In genomic region chr2:22995576-22995975, GRCh38 we compare ENCODE assay signal across 15 cellular contexts.
DNase-seq lines count a peak whose midpoint lies in the region; ATAC-seq and TF ChIP-seq lines count a peak whose summit lies in the region.
"Had no signal": no experiment of that assay in that cellular context is flagged by ENCODE, and none has a peak within 500 bp of the region (broad histone marks: within the 10 kb centered on the region; RNA-seq: fewer than 3 reads in every experiment).

No MANE protein-coding gene starts in this region.

- no peak overlapping the region for H3K14ac ChIP-seq in neuronal stem cell (ENCODE audit: low read length)

- no peaks in the 10 kb centered on the region for H3K79me1 ChIP-seq in neuronal stem cell (ENCODE audit: low read depth, low read length)

- CTCF ChIA-PET in PC-9 (lab: Charles Lee), result no interaction called here

- H3K23ac ChIP-seq in neuronal stem cell (ENCODE audit: low read depth, low read length, poor library complexity), result no peak overlapping the region

- no peaks in the 10 kb centered on the region for H3K9me3 ChIP-seq in BE2C
- no peaks in the 10 kb centered on the region for H3K9me3 ChIP-seq in neuronal stem cell (replicated peaks in 1 of 2; ENCODE audit: control insufficient read depth in 2 of 2, insufficient read depth in 1 of 2, low read depth in 1 of 2, low read length in 2 of 2)
- no peaks in the 10 kb centered on the region for H3K9me3 ChIP-seq in PC-9 (ENCODE audit: insufficient read depth, low read depth)
- H3K9me3 ChIP-seq: BLaER1 treated with 17β-estradiol and CSF1 and Interleukin-3, amounts not matched to agents 10 nM and 100 nM had no signal

- H2BK15ac ChIP-seq in neuronal stem cell (ENCODE audit: low read length), result no peak overlapping the region

- H2AK5ac ChIP-seq in neuronal stem cell (ENCODE audit: low read depth, low read length), result peak overlapping the region; percentile 86

- no peak overlapping the region for H2BK120ac ChIP-seq in neuronal stem cell (ENCODE audit: low read depth, low read length)

- H3K4me3 Mint-ChIP-seq in activated T-cell treated with anti-CD3 and anti-CD28 coated beads, Interleukin-2, amount 50 U/mL, for 24 hours, result no peak overlapping the region
- H3K4me3 Mint-ChIP-seq: CD4-positive, CD25-positive, alpha-beta regulatory T cell; H9 had no signal

- DNase-seq in BE2C, result peak; percentile 38
- peak; percentile 84 to 96 for DNase-seq in NCI-H524 (lab: John Stamatoyannopoulos, UW)
- DNase-seq in SK-N-DZ (ENCODE audit: low spot score), result peak; percentile 66
- no peak for DNase-seq in neuronal stem cell (ENCODE audit: low spot score)
- no peak for DNase-seq in activated T-cell treated with anti-CD3 and anti-CD28 coated beads, Interleukin-2, amount 50 U/mL, for 24 hours
- no peak for DNase-seq in PC-9
- DNase-seq: 8988T; AML-193; CD4-positive, CD25-positive, alpha-beta regulatory T cell; DMS79; GOT3; H9 had no signal

- H3K4me2 ChIP-seq in neuronal stem cell (ENCODE audit: insufficient read depth, low read length, poor library complexity, severe bottlenecking) (no peak overlapping the region), PC-9 (no peak overlapping the region)
- H3K4me2 ChIP-seq: BLaER1 treated with 17β-estradiol and CSF1 and Interleukin-3, amounts not matched to agents 10 nM and 100 nM had no signal

- no peak overlapping the region for H3K4ac ChIP-seq in neuronal stem cell (ENCODE audit: low read length)

- WGBS in neuronal stem cell (ENCODE audit: extremely low coverage in 2 of 2, insufficient read length in 2 of 2, insufficient replicate concordance in 1 of 2), 2 donors, result no CpG with 5 or more reads among the region's 3 CpGs

- H3F3A ChIP-seq in PC-9 (ENCODE audit: insufficient read depth, low read depth), result no peaks in the 10 kb centered on the region

- H3K4me1 ChIP-seq in BE2C, result peaks cover 4% of the 10 kb centered on the region
- H3K4me1 ChIP-seq in neuronal stem cell (ENCODE audit: control insufficient read depth in 2 of 2, insufficient read depth in 1 of 2, low read depth in 1 of 2, low read length in 2 of 2), result no peaks in the 10 kb centered on the region
- H3K4me1 ChIP-seq in PC-9 (replicated peaks; ENCODE audit: insufficient read depth), result no peaks in the 10 kb centered on the region
- H3K4me1 ChIP-seq: BLaER1 treated with 17β-estradiol and CSF1 and Interleukin-3, amounts not matched to agents 10 nM and 100 nM had no signal

- H3K4me3 ChIP-seq in BE2C (ENCODE audit: low read depth, low read length), result no peak overlapping the region
- no peak overlapping the region for H3K4me3 ChIP-seq in neuronal stem cell (ENCODE audit: low read length in 2 of 2)
- no peak overlapping the region for H3K4me3 ChIP-seq in PC-9
- H3K4me3 ChIP-seq: BLaER1 treated with 17β-estradiol and CSF1 and Interleukin-3, amounts not matched to agents 10 nM and 100 nM had no signal

- POLR2A ChIA-PET in PC-9 (lab: Charles Lee; ENCODE audit: unreplicated experiment), result no interaction called here

- intact Hi-C loops in PC-9 (cut with micrococcal nuclease; ENCODE audit: unreplicated experiment), result no loop called here

- TF ChIP-seq CTCF in BE2C (IDR thresholded peaks at IDR 0.05; ENCODE audit: low read depth, low read length) (no peak), PC-9 (conservative IDR thresholded peaks at IDR 0.05) (no peak)

- H3K36me3 ChIP-seq in BE2C (no peaks in the 10 kb centered on the region), neuronal stem cell (replicated peaks in 1 of 2; ENCODE audit: control insufficient read depth in 2 of 2, insufficient read depth in 2 of 2, low read length in 2 of 2) (no peaks in the 10 kb centered on the region), PC-9 (ENCODE audit: low read depth) (no peaks in the 10 kb centered on the region)
- H3K36me3 ChIP-seq: BLaER1 treated with 17β-estradiol and CSF1 and Interleukin-3, amounts not matched to agents 10 nM and 100 nM had no signal

- H3K79me2 ChIP-seq in PC-9 (ENCODE audit: low read depth), result no peaks in the 10 kb centered on the region

- BruUV-seq in PC-9 (replicated peaks; lab: Mats Ljungman, UMichigan), result no TSS peak

- no peak for ATAC-seq in HG03521 (IDR thresholded peaks at IDR 0.05; ENCODE audit: unreplicated experiment)
- ATAC-seq: HepG2 had no signal

- no peaks in the 10 kb centered on the region for H3K9me2 ChIP-seq in PC-9 (ENCODE audit: insufficient read depth)

- H4K8ac ChIP-seq in neuronal stem cell (ENCODE audit: low read depth, low read length), result no peak overlapping the region

- no peaks in the 10 kb centered on the region for H3K9me3 Mint-ChIP-seq in activated T-cell treated with anti-CD3 and anti-CD28 coated beads, Interleukin-2, amount 50 U/mL, for 24 hours
- H3K9me3 Mint-ChIP-seq: CD4-positive, CD25-positive, alpha-beta regulatory T cell; H9 had no signal

- no peak overlapping the region for H4K91ac ChIP-seq in neuronal stem cell (ENCODE audit: low read depth, low read length, poor library complexity)

- H3K27me3 Mint-ChIP-seq in activated T-cell treated with anti-CD3 and anti-CD28 coated beads, Interleukin-2, amount 50 U/mL, for 24 hours, result no peaks in the 10 kb centered on the region

- H4K20me1 ChIP-seq in PC-9 (ENCODE audit: insufficient read depth), result no peaks in the 10 kb centered on the region
- H4K20me1 ChIP-seq: BLaER1 treated with 17β-estradiol and CSF1 and Interleukin-3, amounts not matched to agents 10 nM and 100 nM had no signal

- no peak overlapping the region for H2BK12ac ChIP-seq in neuronal stem cell (ENCODE audit: low read length)

- H3K4me1 Mint-ChIP-seq in activated T-cell treated with anti-CD3 and anti-CD28 coated beads, Interleukin-2, amount 50 U/mL, for 24 hours (ENCODE audit: low read depth), result no peaks in the 10 kb centered on the region
- H3K4me1 Mint-ChIP-seq: CD4-positive, CD25-positive, alpha-beta regulatory T cell had no signal

- H3K27ac ChIP-seq in neuronal stem cell (replicated peaks; ENCODE audit: low read length), result no peak overlapping the region
- H3K27ac ChIP-seq in PC-9, result no peak overlapping the region
- H3K27ac ChIP-seq: BLaER1 treated with 17β-estradiol and CSF1 and Interleukin-3, amounts not matched to agents 10 nM and 100 nM had no signal

- no peak overlapping the region for H3K27ac Mint-ChIP-seq in activated T-cell treated with anti-CD3 and anti-CD28 coated beads, Interleukin-2, amount 50 U/mL, for 24 hours
- H3K27ac Mint-ChIP-seq: CD4-positive, CD25-positive, alpha-beta regulatory T cell; H9 had no signal

- H3K36me3 Mint-ChIP-seq in activated T-cell treated with anti-CD3 and anti-CD28 coated beads, Interleukin-2, amount 50 U/mL, for 24 hours (ENCODE audit: low read depth), result no peaks in the 10 kb centered on the region
- H3K36me3 Mint-ChIP-seq: CD4-positive, CD25-positive, alpha-beta regulatory T cell had no signal

- peak overlapping the region; percentile 40 for H3K18ac ChIP-seq in neuronal stem cell (ENCODE audit: low read length)

- no peak overlapping the region for H2BK5ac ChIP-seq in neuronal stem cell (ENCODE audit: low read length)

- H3K9ac ChIP-seq in neuronal stem cell (ENCODE audit: low read depth, low read length, poor library complexity), result peak overlapping the region; percentile 25
- H3K9ac ChIP-seq: BLaER1 treated with 17β-estradiol and CSF1 and Interleukin-3, amounts not matched to agents 10 nM and 100 nM had no signal

- H3K27me3 ChIP-seq in BE2C (no peaks in the 10 kb centered on the region), neuronal stem cell (ENCODE audit: control insufficient read depth in 3 of 3, insufficient read depth in 3 of 3, low read depth in 1 of 3, low read length in 3 of 3) (no peaks in the 10 kb centered on the region), PC-9 (ENCODE audit: insufficient read depth, low read depth) (no peaks in the 10 kb centered on the region)
- H3K27me3 ChIP-seq: BLaER1 treated with 17β-estradiol and CSF1 and Interleukin-3, amounts not matched to agents 10 nM and 100 nM had no signal

- no peak overlapping the region for H2AFZ ChIP-seq in neuronal stem cell (ENCODE audit: low read length)
- no peak overlapping the region for H2AFZ ChIP-seq in PC-9

Comparison
In these comparisons a context has a peak if more than half of its experiments do, and no peak if none do; other contexts are left out.
1. DNase-seq: peak in BE2C (single experiment), NCI-H524 (2 of 2) and SK-N-DZ (single experiment); none in neuronal stem cell (single experiment), activated T-cell treated with anti-CD3 and anti-CD28 coated beads, Interleukin-2, amount 50 U/mL, for 24 hours (single experiment) and PC-9 (0 of 2).